ENCODE assay signal across 13 cellular contexts in the genomic region with DNA sequence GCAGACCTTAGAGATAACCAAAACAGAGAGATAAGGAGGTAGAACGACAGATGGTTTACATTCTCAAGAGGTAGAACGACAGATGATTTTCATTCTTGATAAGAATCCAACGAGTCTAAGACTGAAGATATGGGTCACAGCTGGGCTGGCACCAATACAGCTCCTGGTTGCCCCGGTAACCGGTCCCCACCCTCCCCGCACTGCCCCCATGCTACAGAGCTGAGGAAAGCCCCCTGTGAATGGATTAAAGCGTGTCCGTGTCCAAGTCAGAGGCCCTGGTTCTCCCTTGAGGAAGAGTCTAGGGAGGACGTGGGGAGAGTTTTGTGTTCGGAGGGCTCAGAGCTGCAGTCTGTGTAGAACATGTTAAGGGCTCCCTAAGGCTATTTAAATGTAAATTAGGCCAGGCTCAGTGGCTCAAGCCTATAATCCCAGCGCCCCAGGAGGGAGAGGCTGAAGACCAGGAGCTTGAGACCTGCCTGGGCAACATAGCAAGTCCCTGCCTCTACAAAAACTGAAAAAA. TPM values are rescaled to one million over a fixed set of nuclear protein-coding genes. Genes with fewer than 3 reads are reported as not detected.
DNase-seq lines count a peak whose midpoint lies in the region; ATAC-seq and TF ChIP-seq lines count a peak whose summit lies in the region.
"Had no signal": no experiment of that assay in that cellular context is flagged by ENCODE, and none has a peak within 500 bp of the region (broad histone marks: within the 10 kb centered on the region; RNA-seq: fewer than 3 reads in every experiment).

No MANE protein-coding gene starts in this region.

- no peak overlapping the region for H2BK20ac ChIP-seq in H9 (ENCODE audit: low read depth, low read length, poor library complexity, severe bottlenecking)

- H3K56ac ChIP-seq in H9 (ENCODE audit: insufficient read length, low read depth, low read length): no peak overlapping the region

- no peak overlapping the region for H4K8ac ChIP-seq in H9 (replicated peaks; ENCODE audit: insufficient read length, low read depth, low read length)

- H3K27ac Mint-ChIP-seq in H9 (peak overlapping the region in 2 of 3 experiments; percentile 11 to 27; a peak in 2 of 7 replicates), CD14-positive monocyte (peak overlapping the region in 1 of 7 donors; percentile 52)
- peak overlapping the region in 3 of 9 donors; percentile 39 to 52 (median 45) for H3K27ac Mint-ChIP-seq in naive thymus-derived CD4-positive, alpha-beta T cell
- H3K27ac Mint-ChIP-seq: activated CD8-positive, alpha-beta memory T cell treated with anti-CD3 and anti-CD28 coated beads, Interleukin-2, amount 10 ng/mL, durations not matched to agents 7 days and 5 days; CD8-positive, alpha-beta T cell had no signal

- peak; percentile 89 for DNase-seq in H9
- peak; percentile 61 for DNase-seq in NCI-H2171 (lab: John Stamatoyannopoulos, UW)
- DNase-seq in naive thymus-derived CD4-positive, alpha-beta T cell: no peak
- no peak for DNase-seq in stimulated activated CD4-positive, alpha-beta T cell treated with anti-CD3 and anti-CD28 coated beads, Interleukin-4, amount 100 ng/mL, for 24 hours
- DNase-seq in CD14-positive monocyte (ENCODE audit: low spot score): no peak
- DNase-seq in NCI-H187 (lab: John Stamatoyannopoulos, UW): no peak
- DNase-seq: activated CD8-positive, alpha-beta memory T cell treated with anti-CD3 and anti-CD28 coated beads, Interleukin-2, amount 10 ng/mL, durations not matched to agents 7 days and 5 days; activated naive CD4-positive, alpha-beta T cell treated with Interleukin-2 at 50 U/mL for 16 hours; CD8-positive, alpha-beta T cell; mammary epithelial cell; NCI-H1105; NK-92 treated with Interleukin-12 subunit alpha and Interleukin-12 subunit beta, amount 100 ng/mL, for 24 hours had no signal

- intact Hi-C loops in naive thymus-derived CD4-positive, alpha-beta T cell (cut with micrococcal nuclease): loop anchor here in 1 of 2 donors (1.0 kb wide), 1 partner anchor 8 kb away; the partner anchor contains the start of gene IDNK
- intact Hi-C loops in CD14-positive monocyte (cut with micrococcal nuclease): no loop called here

- H3K4me3 Mint-ChIP-seq in H9: peak overlapping the region in 1 of 2 experiments; percentile 66; a peak in 2 of 5 replicates
- no peak overlapping the region for H3K4me3 Mint-ChIP-seq in naive thymus-derived CD4-positive, alpha-beta T cell
- H3K4me3 Mint-ChIP-seq in CD14-positive monocyte: no peak overlapping the region
- H3K4me3 Mint-ChIP-seq: activated CD8-positive, alpha-beta memory T cell treated with anti-CD3 and anti-CD28 coated beads, Interleukin-2, amount 10 ng/mL, durations not matched to agents 7 days and 5 days; CD8-positive, alpha-beta T cell had no signal

- H2BK5ac ChIP-seq in H9 (ENCODE audit: insufficient read length, low read length): no peak overlapping the region

- WGBS in H9 (ENCODE audit: extremely low coverage, insufficient read length, low lambda C conversion rate): no CpG with 5 or more reads among the region's 11 CpGs
- 8 to 11% methylated on average over 11 of the region's 11 CpGs for WGBS in ectodermal cell, 2 experiments

- H3K18ac ChIP-seq in H9 (ENCODE audit: insufficient read length, low read depth, low read length): no peak overlapping the region

- no peak overlapping the region for H3K4ac ChIP-seq in H9 (ENCODE audit: low read depth, low read length)

- no peak overlapping the region for H2AK5ac ChIP-seq in H9 (ENCODE audit: insufficient read length, low read length)

- no peaks in the 10 kb centered on the region for H3K36me3 ChIP-seq in ectodermal cell (ENCODE audit: control insufficient read depth, insufficient read depth, low read length)
- peaks cover 0 to 4% (median 4%) of the 10 kb centered on the region in 3 experiments for H3K36me3 ChIP-seq in naive thymus-derived CD4-positive, alpha-beta T cell (ENCODE audit: control insufficient read depth in 2 of 3, insufficient read depth in 3 of 3, low read length in 3 of 3)

- H3K4me1 ChIP-seq in H9 (ENCODE audit: insufficient read depth, low read length): no peaks in the 10 kb centered on the region
- peaks cover 13% of the 10 kb centered on the region for H3K4me1 ChIP-seq in ectodermal cell (ENCODE audit: control insufficient read depth, insufficient read depth, low read length)
- no peaks in the 10 kb centered on the region for H3K4me1 ChIP-seq in naive thymus-derived CD4-positive, alpha-beta T cell (ENCODE audit: control insufficient read depth in 2 of 2, insufficient read depth in 2 of 2, low read length in 2 of 2)

- H3K27me3 ChIP-seq in H9 (ENCODE audit: insufficient read depth, low read length) (no peaks in the 10 kb centered on the region), ectodermal cell (ENCODE audit: control insufficient read depth, insufficient read depth, low read length, poor library complexity, severe bottlenecking) (no peaks in the 10 kb centered on the region)
- H3K27me3 ChIP-seq in naive thymus-derived CD4-positive, alpha-beta T cell (ENCODE audit: control insufficient read depth in 2 of 2, insufficient read depth in 2 of 2, low read length in 2 of 2): no peaks in the 10 kb centered on the region

- no peaks in the 10 kb centered on the region for H3K79me2 ChIP-seq in H9 (ENCODE audit: insufficient read depth, low read length)

- no peaks in the 10 kb centered on the region for H3K79me1 ChIP-seq in H9 (ENCODE audit: insufficient read depth, low read depth, low read length, poor library complexity, severe bottlenecking)

- no peak overlapping the region for H3K23ac ChIP-seq in H9 (ENCODE audit: insufficient read length, low read depth, low read length)

- H3K9me3 ChIP-seq in H9 (ENCODE audit: control insufficient read depth, low read depth, low read length): no peaks in the 10 kb centered on the region
- no peaks in the 10 kb centered on the region for H3K9me3 ChIP-seq in ectodermal cell (ENCODE audit: control insufficient read depth, low read length)
- H3K9me3 ChIP-seq in naive thymus-derived CD4-positive, alpha-beta T cell (ENCODE audit: control insufficient read depth in 2 of 3, low read length in 3 of 3): no peaks in the 10 kb centered on the region

- H3K27me3 Mint-ChIP-seq in H9 (ENCODE audit: low read depth) (peaks cover 2% of the 10 kb centered on the region), CD14-positive monocyte (ENCODE audit: low read depth in 3 of 3) (peaks cover 0 to 2% (median 0%) of the 10 kb centered on the region in 3 donors)
- H3K27me3 Mint-ChIP-seq in naive thymus-derived CD4-positive, alpha-beta T cell: no peaks in the 10 kb centered on the region
- H3K27me3 Mint-ChIP-seq: activated CD8-positive, alpha-beta memory T cell treated with anti-CD3 and anti-CD28 coated beads, Interleukin-2, amount 10 ng/mL, durations not matched to agents 7 days and 5 days had no signal

- H3K36me3 Mint-ChIP-seq in H9 (ENCODE audit: insufficient read depth in 1 of 3, low read depth in 3 of 3) (peaks cover 0 to 5% (median 4%) of the 10 kb centered on the region in 3 experiments; a peak in 4 of 7 replicates), CD14-positive monocyte (peaks cover 18 to 33% of the 10 kb centered on the region in 2 donors)
- peaks cover 0 to 15% (median 3%) of the 10 kb centered on the region in 5 donors for H3K36me3 Mint-ChIP-seq in naive thymus-derived CD4-positive, alpha-beta T cell

- H3K27ac ChIP-seq in H9 (ENCODE audit: insufficient read length, low read depth, low read length) (no peak overlapping the region), ectodermal cell (ENCODE audit: insufficient read depth, low read depth, low read length, poor library complexity, severe bottlenecking) (peak overlapping the region; percentile 9)
- H3K27ac ChIP-seq in naive thymus-derived CD4-positive, alpha-beta T cell (ENCODE audit: low read depth, low read length): no peak overlapping the region

- no peak overlapping the region for H3T11ph ChIP-seq in H9 (ENCODE audit: low read length)

- no peak overlapping the region for H2BK15ac ChIP-seq in H9 (ENCODE audit: low read depth, low read length)

- no peak overlapping the region for H2BK120ac ChIP-seq in H9 (ENCODE audit: low read depth, low read length, poor library complexity, severe bottlenecking)

- H3K9me3 Mint-ChIP-seq in H9 (no peaks in the 10 kb centered on the region), CD14-positive monocyte (peaks cover 0 to 3% (median 0%) of the 10 kb centered on the region in 7 donors)
- H3K9me3 Mint-ChIP-seq in naive thymus-derived CD4-positive, alpha-beta T cell: no peaks in the 10 kb centered on the region
- H3K9me3 Mint-ChIP-seq: CD8-positive, alpha-beta T cell had no signal

- peak; percentile 14 for ATAC-seq in naive thymus-derived CD4-positive, alpha-beta T cell
- ATAC-seq: activated CD8-positive, alpha-beta memory T cell treated with anti-CD3 and anti-CD28 coated beads, Interleukin-2, amount 10 ng/mL, durations not matched to agents 7 days and 5 days; CD8-positive, alpha-beta T cell had no signal

- H3K23me2 ChIP-seq in H9 (ENCODE audit: insufficient read length, low read depth, low read length, poor library complexity, severe bottlenecking): no peaks in the 10 kb centered on the region

- CTCF ChIA-PET in naive thymus-derived CD4-positive, alpha-beta T cell (lab: Charles Lee): interaction anchor here (0.9 to 2.0 kb wide), 2 partner anchors 10 to 18 kb away, joined by 4 to 7 read pairs; no protein-coding TSS in a partner anchor

- no peak overlapping the region for H4K5ac ChIP-seq in H9 (ENCODE audit: insufficient read length, low read depth, low read length)

- no peak overlapping the region for H2BK12ac ChIP-seq in H9 (ENCODE audit: insufficient read length, low read depth, low read length)

- POLR2A ChIA-PET in naive thymus-derived CD4-positive, alpha-beta T cell (lab: Charles Lee): interaction anchor here (2.0 kb wide), 1 partner anchor 77 kb away, joined by 6 read pairs; the partner anchor contains the start of gene UBQLN1

- H3K4me3 ChIP-seq in ectodermal cell (ENCODE audit: insufficient read depth, low read depth, low read length): no peak overlapping the region
- no peak overlapping the region for H3K4me3 ChIP-seq in naive thymus-derived CD4-positive, alpha-beta T cell (ENCODE audit: low read length)

- TF ChIP-seq CTCF in H9 (conservative IDR thresholded peaks at IDR 0.05) (no peak), CD14-positive monocyte (IDR thresholded peaks at IDR 0.05) (no peak)

- H3K4me1 Mint-ChIP-seq in H9: peaks cover 31 to 39% of the 10 kb centered on the region in 2 experiments
- peaks cover 0 to 13% (median 5%) of the 10 kb centered on the region in 7 donors for H3K4me1 Mint-ChIP-seq in naive thymus-derived CD4-positive, alpha-beta T cell
- H3K4me1 Mint-ChIP-seq in CD14-positive monocyte: peaks cover 3% of the 10 kb centered on the region
- H3K4me1 Mint-ChIP-seq: activated CD8-positive, alpha-beta memory T cell treated with anti-CD3 and anti-CD28 coated beads, Interleukin-2, amount 10 ng/mL, durations not matched to agents 7 days and 5 days had no signal

- no peak overlapping the region for H3K14ac ChIP-seq in H9 (ENCODE audit: insufficient read depth, low read length)

- H3K9ac ChIP-seq in H9 (ENCODE audit: extremely low read depth, insufficient read length, low read length): no peak overlapping the region

- no peak overlapping the region for H4K91ac ChIP-seq in H9 (ENCODE audit: insufficient read length, low read depth, low read length)

- H3K4me2 ChIP-seq in H9 (ENCODE audit: insufficient read depth, insufficient read length, low read length): no peak overlapping the region

- H2AFZ ChIP-seq in H9 (ENCODE audit: low read length): no peak overlapping the region

- H4K20me1 ChIP-seq in H9 (ENCODE audit: control insufficient read depth, insufficient read depth, insufficient read length): no peaks in the 10 kb centered on the region

RNA-seq across cellular contexts. Expression of gene IDNK, which starts 8.1 kb away (rescaled TPM):
- total RNA-seq in H9 (2021): 0.59 and 1.4 TPM in 2 replicates
- 3.6 TPM for polyA plus RNA-seq in ectodermal cell (2013, experiment 1 of 4)
- 5.0 TPM for polyA plus RNA-seq in ectodermal cell (2013, experiment 2 of 4)
- 2.9 TPM for polyA plus RNA-seq in ectodermal cell (2013, experiment 3 of 4)
- polyA plus RNA-seq in ectodermal cell (2013, experiment 4 of 4): 3.0 TPM
- 10 to 100 TPM in 3 of 5 experiments, 1 to 10 TPM in 2; 8.5 to 11.3 (median 10.9) TPM for total RNA-seq in naive thymus-derived CD4-positive, alpha-beta T cell
- 10 to 100 TPM; 10.7 to 15.3 TPM for polyA plus RNA-seq in naive thymus-derived CD4-positive, alpha-beta T cell
- 10 to 100 TPM; 10.6 to 13.3 TPM for polyA plus RNA-seq in CD14-positive monocyte

Comparison
In these comparisons a context has a peak if more than half of its experiments do, and no peak if none do; other contexts are left out.
1. DNase-seq: peak in H9 (single experiment) and NCI-H2171 (single experiment); none in naive thymus-derived CD4-positive, alpha-beta T cell (0 of 9), stimulated activated CD4-positive, alpha-beta T cell treated with anti-CD3 and anti-CD28 coated beads, Interleukin-4, amount 100 ng/mL, for 24 hours (single experiment), CD14-positive monocyte (single experiment) and NCI-H187 (0 of 2).